Comparison of ENCODE assay signal across 27 cellular contexts in the genomic region with DNA sequence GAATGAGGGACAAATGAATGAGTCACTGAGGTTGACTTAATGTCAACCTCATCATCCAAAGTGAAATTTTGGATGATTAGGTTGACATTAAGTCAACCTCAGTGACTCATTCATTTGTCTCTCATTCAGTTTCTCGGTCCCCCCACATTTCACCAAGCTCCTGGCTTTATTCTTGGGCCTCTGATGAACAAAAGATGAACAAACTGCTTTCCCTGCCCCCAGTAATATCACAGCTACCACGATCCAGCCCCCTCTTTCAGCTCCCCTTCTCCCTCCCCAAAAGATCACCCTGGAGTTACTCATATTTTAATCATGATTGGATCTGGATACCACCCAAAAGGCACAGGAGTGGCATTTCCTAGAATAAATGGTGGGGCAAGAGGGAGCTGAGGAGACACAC.
DNase-seq lines count a peak whose midpoint lies in the region; ATAC-seq and TF ChIP-seq lines count a peak whose summit lies in the region.
"Had no signal": no experiment of that assay in that cellular context is flagged by ENCODE, and none has a peak within 500 bp of the region (broad histone marks: within the 10 kb centered on the region; RNA-seq: fewer than 3 reads in every experiment).

No MANE protein-coding gene starts in this region.

- no peaks in the 10 kb centered on the region for H3K36me3 Mint-ChIP-seq in activated T-cell treated with anti-CD3 and anti-CD28 coated beads, Interleukin-2, amount 50 U/mL, for 24 hours (ENCODE audit: low read depth)
- no peaks in the 10 kb centered on the region for H3K36me3 Mint-ChIP-seq in stimulated activated naive B cell treated with anti-CD40 and anti-IgM and Interleukin-4, amounts not matched to agents 10 μg/mL and 1 μg/mL and 100 μg/mL, for 72 hours
- H3K36me3 Mint-ChIP-seq: natural killer cell treated with Interleukin-12 subunit alpha and Interleukin-12 subunit beta and Interleukin-15 and Interleukin-18, amount 100 ng/mL, for 72 hours had no signal

- peak overlapping the region; percentile 85 for H3K27ac Mint-ChIP-seq in activated T-cell treated with anti-CD3 and anti-CD28 coated beads, Interleukin-2, amount 50 U/mL, for 24 hours
- H3K27ac Mint-ChIP-seq in stimulated activated naive B cell treated with anti-CD40 and anti-IgM and Interleukin-4, amounts not matched to agents 10 μg/mL and 1 μg/mL and 100 μg/mL, for 72 hours = no peak overlapping the region
- H3K27ac Mint-ChIP-seq: natural killer cell treated with Interleukin-12 subunit alpha and Interleukin-12 subunit beta and Interleukin-15 and Interleukin-18, amount 100 ng/mL, for 72 hours had no signal

- H3K27me3 ChIP-seq in WERI-Rb-1 (ENCODE audit: insufficient read depth, low read depth, severe bottlenecking) = peaks cover 89% of the 10 kb centered on the region
- H3K27me3 ChIP-seq: brain microvascular endothelial cell had no signal

- TF ChIP-seq CTCF in WERI-Rb-1 (IDR thresholded peaks at IDR 0.05; ENCODE audit: low read depth, low read length) = no peak

- no peaks in the 10 kb centered on the region for H3K36me3 ChIP-seq in WERI-Rb-1
- H3K36me3 ChIP-seq: brain microvascular endothelial cell, tibial artery had no signal

- no peak overlapping the region for H3K4me3 ChIP-seq in WERI-Rb-1 (ENCODE audit: low read depth, low read length)
- H3K4me3 ChIP-seq: psoas muscle, tibial artery had no signal

- H3K4me3 Mint-ChIP-seq in activated T-cell treated with anti-CD3 and anti-CD28 coated beads, Interleukin-2, amount 50 U/mL, for 24 hours = peak overlapping the region; percentile 29
- H3K4me3 Mint-ChIP-seq in stimulated activated naive B cell treated with anti-CD40 and anti-IgM and Interleukin-4, amounts not matched to agents 10 μg/mL and 1 μg/mL and 100 μg/mL, for 72 hours = no peak overlapping the region
- H3K4me3 Mint-ChIP-seq: natural killer cell treated with Interleukin-12 subunit alpha and Interleukin-12 subunit beta and Interleukin-15 and Interleukin-18, amount 100 ng/mL, for 72 hours had no signal

- no peaks in the 10 kb centered on the region for H3K9me3 ChIP-seq in WERI-Rb-1 (ENCODE audit: severe bottlenecking)
- H3K9me3 ChIP-seq: psoas muscle, tibial artery had no signal

- ATAC-seq in stimulated activated naive B cell treated with anti-CD40 and anti-IgM and Interleukin-4, amounts not matched to agents 10 μg/mL and 1 μg/mL and 100 μg/mL, for 72 hours (replicated peaks) = peak; percentile 51 to 57
- ATAC-seq: esophagus mucosa; left lobe of liver; natural killer cell treated with Interleukin-12 subunit alpha and Interleukin-12 subunit beta and Interleukin-15 and Interleukin-18, amount 100 ng/mL, for 72 hours; psoas muscle; sciatic nerve had no signal

- peaks cover 30% of the 10 kb centered on the region for H3K4me1 Mint-ChIP-seq in activated T-cell treated with anti-CD3 and anti-CD28 coated beads, Interleukin-2, amount 50 U/mL, for 24 hours (ENCODE audit: low read depth)
- peaks cover 3 to 12% of the 10 kb centered on the region in 2 donors for H3K4me1 Mint-ChIP-seq in stimulated activated naive B cell treated with anti-CD40 and anti-IgM and Interleukin-4, amounts not matched to agents 10 μg/mL and 1 μg/mL and 100 μg/mL, for 72 hours

- no peak for DNase-seq in activated T-cell treated with anti-CD3 and anti-CD28 coated beads, Interleukin-2, amount 50 U/mL, for 24 hours
- DNase-seq in activated T-cell treated with anti-CD3 and anti-CD28 coated beads, Interleukin-2, amount 50 U/mL, for 1 hour = no peak
- peak; percentile 47 to 55 for DNase-seq in activated T-cell treated with anti-CD3 and anti-CD28 coated beads, Interleukin-2, amount 50 U/mL, for 48 hours
- peak; percentile 21 for DNase-seq in activated naive CD4-positive, alpha-beta T cell treated with anti-CD3 and anti-CD28 coated beads, Interleukin-2, amount 50 U/mL, for 16 hours
- no peak for DNase-seq in stimulated activated naive B cell treated with anti-CD40 and anti-IgM and Interleukin-4, amounts not matched to agents 10 μg/mL and 1 μg/mL and 100 μg/mL, for 72 hours
- DNase-seq in DMS79 (lab: John Stamatoyannopoulos, UW) (no peak), WERI-Rb-1 (no peak)
- DNase-seq: activated effector memory CD4-positive, alpha-beta T cell treated with Interleukin-2 at 50 U/mL for 16 hours; amygdala; brain microvascular endothelial cell; cerebellar nuclear complex; COR-L47; foreskin fibroblast; head of caudate nucleus; IMR-90; NCI-H1694; NCI-H446 treated with DMSO at 0.1 percent for 48 hours; NCI-H774; occipital lobe; psoas muscle; SHP77 treated with DMSO at 0.1 percent for 48 hours; tibial artery had no signal

- H3K27ac ChIP-seq in WERI-Rb-1 = no peak overlapping the region
- H3K27ac ChIP-seq: brain microvascular endothelial cell, C4-2B, psoas muscle, tibial artery had no signal

- H3K27me3 Mint-ChIP-seq in activated T-cell treated with anti-CD3 and anti-CD28 coated beads, Interleukin-2, amount 50 U/mL, for 24 hours = peaks cover 32% of the 10 kb centered on the region
- peaks cover 31 to 43% of the 10 kb centered on the region in 2 donors for H3K27me3 Mint-ChIP-seq in stimulated activated naive B cell treated with anti-CD40 and anti-IgM and Interleukin-4, amounts not matched to agents 10 μg/mL and 1 μg/mL and 100 μg/mL, for 72 hours

- peaks cover 5% of the 10 kb centered on the region for H3K9me3 Mint-ChIP-seq in activated T-cell treated with anti-CD3 and anti-CD28 coated beads, Interleukin-2, amount 50 U/mL, for 24 hours
- peaks cover 0 to 4% of the 10 kb centered on the region in 2 donors for H3K9me3 Mint-ChIP-seq in stimulated activated naive B cell treated with anti-CD40 and anti-IgM and Interleukin-4, amounts not matched to agents 10 μg/mL and 1 μg/mL and 100 μg/mL, for 72 hours

Comparison
In these comparisons a context has a peak if more than half of its experiments do, and no peak if none do; other contexts are left out.
1. DNase-seq: peak in activated T-cell treated with anti-CD3 and anti-CD28 coated beads, Interleukin-2, amount 50 U/mL, for 48 hours (2 of 2) and activated naive CD4-positive, alpha-beta T cell treated with anti-CD3 and anti-CD28 coated beads, Interleukin-2, amount 50 U/mL, for 16 hours (single experiment); none in activated T-cell treated with anti-CD3 and anti-CD28 coated beads, Interleukin-2, amount 50 U/mL, for 24 hours (single experiment), activated T-cell treated with anti-CD3 and anti-CD28 coated beads, Interleukin-2, amount 50 U/mL, for 1 hour (single experiment), stimulated activated naive B cell treated with anti-CD40 and anti-IgM and Interleukin-4, amounts not matched to agents 10 μg/mL and 1 μg/mL and 100 μg/mL, for 72 hours (single experiment), DMS79 (single experiment) and WERI-Rb-1 (single experiment).